16 cellular contexts compared by ENCODE assay signal in the genomic region with DNA sequence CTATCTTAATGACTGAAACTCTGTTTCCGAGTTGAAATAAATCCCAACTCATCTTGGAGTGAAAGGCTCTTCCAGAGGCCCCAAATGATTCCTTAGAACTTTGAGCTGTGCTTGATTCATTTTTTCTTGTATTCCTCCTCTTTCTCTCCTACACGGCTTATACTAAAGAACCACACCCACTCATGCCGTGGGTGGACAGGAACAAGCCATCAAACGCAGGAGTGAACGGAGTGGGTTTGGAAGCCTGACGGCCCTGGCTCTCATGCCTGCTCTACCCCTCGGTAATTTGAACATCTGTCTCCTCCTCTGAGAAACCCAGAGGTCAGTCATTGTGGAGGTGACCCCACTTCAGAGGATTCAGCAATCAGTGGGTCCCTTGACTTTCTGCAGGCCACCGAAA.
"Had no signal": no experiment of that assay in that cellular context is flagged by ENCODE, and none has a peak within 500 bp of the region (broad histone marks: within the 10 kb centered on the region; RNA-seq: fewer than 3 reads in every experiment).

No MANE protein-coding gene starts in this region.

- ATAC-seq: effector memory CD8-positive, alpha-beta T cell; T-cell had no signal

- H3K27ac ChIP-seq: ascending aorta, ovary, transverse colon had no signal

- FAIRE-seq: bronchial epithelial cell, kidney had no signal

- H3K4me3 ChIP-seq: ascending aorta, ovary, transverse colon had no signal

- H3K4me1 ChIP-seq: ascending aorta, transverse colon had no signal

- H3K9me2 ChIP-seq: SK-N-SH had no signal

- DNase-seq: activated CD4-positive, CD25-positive, alpha-beta regulatory T cell treated with anti-CD3 and anti-CD28 coated beads, Interleukin-2, amount 50 U/mL, for 72 hours; activated naive CD4-positive, alpha-beta T cell treated with anti-CD3 and anti-CD28 coated beads, Interleukin-2, amount 10 ng/mL, durations not matched to agents 7 days and 5 days; dermis blood vessel endothelial cell; effector memory CD8-positive, alpha-beta T cell; hippocampal formation; kidney; left ventricle myocardium superior; ovary; SK-N-SH; stimulated activated CD4-positive, alpha-beta T cell treated with anti-CD3 and anti-CD28 coated beads, Interleukin-4, amount 100 ng/mL, for 24 hours; stimulated activated naive CD4-positive, alpha-beta T cell treated with Interleukin-2 at 50 U/mL for 16 hours; T-cell; T-helper 9 cell; transverse colon had no signal

- H3K9ac ChIP-seq: SK-N-SH had no signal

- H3K4me2 ChIP-seq: SK-N-SH had no signal

- H3K36me3 ChIP-seq: ascending aorta, ovary, transverse colon had no signal

- H3K9me3 ChIP-seq: ascending aorta, ovary, SK-N-SH, transverse colon had no signal

- H3K27me3 ChIP-seq: ascending aorta, ovary, transverse colon had no signal
